2 cellular contexts compared by ENCODE assay signal in genomic region chr1:164719676-164720075, GRCh38.
TF ChIP-seq lines count a peak whose summit lies in the region.

No MANE protein-coding gene starts in this region.

TF ChIP-seq in IMR-90, 13 proteins besides CTCF, POLR2A, EP300 and RAD21:
- TF ChIP-seq FOS (IDR thresholded peaks at IDR 0.05; ENCODE audit: low read depth, low read length): no peak
- no peak for TF ChIP-seq NFE2L2 (IDR thresholded peaks at IDR 0.05; ENCODE audit: low read depth, low read length)
- TF ChIP-seq CHD1 (IDR thresholded peaks at IDR 0.05; ENCODE audit: low read depth, low read length): no peak
- TF ChIP-seq RFX5 (IDR thresholded peaks at IDR 0.05; ENCODE audit: low read depth, low read length): no peak
- TF ChIP-seq MAZ (IDR thresholded peaks at IDR 0.05; ENCODE audit: borderline replicate concordance, low read depth, low read length): no peak
- TF ChIP-seq MXI1 (IDR thresholded peaks at IDR 0.05; ENCODE audit: borderline replicate concordance, low read depth, low read length): no peak
- TF ChIP-seq RCOR1 (IDR thresholded peaks at IDR 0.05; ENCODE audit: insufficient replicate concordance, low read length): no peak
- TF ChIP-seq SMC3 (IDR thresholded peaks at IDR 0.05; ENCODE audit: low read depth, low read length): no peak
- no peak for TF ChIP-seq CEBPB (IDR thresholded peaks at IDR 0.05; ENCODE audit: low read depth, low read length)
- no peak for TF ChIP-seq USF2 (IDR thresholded peaks at IDR 0.05; ENCODE audit: low read depth, low read length)
- TF ChIP-seq, protein P1, sequence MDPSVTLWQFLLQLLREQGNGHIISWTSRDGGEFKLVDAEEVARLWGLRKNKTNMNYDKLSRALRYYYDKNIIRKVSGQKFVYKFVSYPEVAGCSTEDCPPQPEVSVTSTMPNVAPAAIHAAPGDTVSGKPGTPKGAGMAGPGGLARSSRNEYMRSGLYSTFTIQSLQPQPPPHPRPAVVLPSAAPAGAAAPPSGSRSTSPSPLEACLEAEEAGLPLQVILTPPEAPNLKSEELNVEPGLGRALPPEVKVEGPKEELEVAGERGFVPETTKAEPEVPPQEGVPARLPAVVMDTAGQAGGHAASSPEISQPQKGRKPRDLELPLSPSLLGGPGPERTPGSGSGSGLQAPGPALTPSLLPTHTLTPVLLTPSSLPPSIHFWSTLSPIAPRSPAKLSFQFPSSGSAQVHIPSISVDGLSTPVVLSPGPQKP (IDR thresholded peaks at IDR 0.05; ENCODE audit: borderline replicate concordance, low read depth, low read length): no peak
- no peak for TF ChIP-seq MAFK (IDR thresholded peaks at IDR 0.05; ENCODE audit: low read depth, low read length)
- TF ChIP-seq BHLHE40 (IDR thresholded peaks at IDR 0.05; ENCODE audit: low read depth, low read length): no peak
TF ChIP-seq in IMR-90: peak in this region for 0.

TF ChIP-seq in GM23338, 12 proteins besides CTCF, POLR2A, EP300 and RAD21:
- no peak for TF ChIP-seq CREB1 (CRISPR knock-in tag; IDR thresholded peaks at IDR 0.05; ENCODE audit: low read depth)
- TF ChIP-seq EZH2 (IDR thresholded peaks at IDR 0.05; ENCODE audit: low read depth, unreplicated experiment): no peak
- no peak for TF ChIP-seq NANOG (IDR thresholded peaks at IDR 0.05; ENCODE audit: borderline replicate concordance)
